In genomic region chr1:205710201-205711062, GRCh38 we compare ENCODE assay signal across 1 cellular context.
A peak's percentile ranks its signal among the peaks of the same experiment; 100 is the strongest.
TF ChIP-seq lines count a peak whose summit lies in the region.

No MANE protein-coding gene starts in this region.

TF ChIP-seq in HepG2, 621 proteins besides CTCF, POLR2A, EP300 and RAD21 (continued from another document):
- TF ChIP-seq FUBP1 (CRISPR knock-in tag; IDR thresholded peaks at IDR 0.05; ENCODE audit: borderline replicate concordance) (no peak), ZNF276 (CRISPR knock-in tag; IDR thresholded peaks at IDR 0.05; ENCODE audit: low read depth) (no peak), NR0B2 (CRISPR knock-in tag; IDR thresholded peaks at IDR 0.05) (no peak), FIP1L1 (IDR thresholded peaks at IDR 0.05; ENCODE audit: borderline replicate concordance, insufficient read depth, low read depth, low read length) (no peak), JUND (CRISPR knock-in tag; IDR thresholded peaks at IDR 0.05) (no peak), ZBTB8A (CRISPR knock-in tag; IDR thresholded peaks at IDR 0.05; ENCODE audit: borderline replicate concordance, low read depth) (no peak), MAZ (IDR thresholded peaks at IDR 0.05; ENCODE audit: borderline replicate concordance, low read depth, low read length) (no peak), MAZ (CRISPR knock-in tag; IDR thresholded peaks at IDR 0.05; ENCODE audit: low read depth) (peak; percentile 61; the same call in 1 of the 2 replicates), ELF3 (CRISPR knock-in tag; IDR thresholded peaks at IDR 0.05) (no peak), ZNF205 (CRISPR knock-in tag; IDR thresholded peaks at IDR 0.05) (no peak), NBN (conservative IDR thresholded peaks at IDR 0.05) (no peak), ZNF609 (CRISPR knock-in tag; IDR thresholded peaks at IDR 0.05; ENCODE audit: borderline replicate concordance) (peak; percentile 72; the same call in 1 of the 2 replicates), ZNF292 (CRISPR knock-in tag; IDR thresholded peaks at IDR 0.05; ENCODE audit: borderline replicate concordance, low read depth) (no peak), FOXP1 (IDR thresholded peaks at IDR 0.05) (no peak), FOXP1 (CRISPR knock-in tag; IDR thresholded peaks at IDR 0.05) (peak; percentile 55; the same call in 1 of the 2 replicates), HNRNPUL1 (IDR thresholded peaks at IDR 0.05; ENCODE audit: low read depth, low read length) (no peak), KLF12 (CRISPR knock-in tag; IDR thresholded peaks at IDR 0.05; ENCODE audit: borderline replicate concordance) (no peak), ZGPAT (CRISPR knock-in tag; IDR thresholded peaks at IDR 0.05) (no peak), ZNF101 (CRISPR knock-in tag; IDR thresholded peaks at IDR 0.05; ENCODE audit: borderline replicate concordance, low read depth) (no peak), NR2F6 (IDR thresholded peaks at IDR 0.05) (no peak), NR2F6 (CRISPR knock-in tag; IDR thresholded peaks at IDR 0.05) (peak; percentile 31; the same call in 1 of the 2 replicates), ZFP91 (CRISPR knock-in tag; IDR thresholded peaks at IDR 0.05; ENCODE audit: borderline replicate concordance) (no peak), ZNF678 (CRISPR knock-in tag; IDR thresholded peaks at IDR 0.05) (no peak), TOE1 (CRISPR knock-in tag; IDR thresholded peaks at IDR 0.05) (no peak), EHMT2 (IDR thresholded peaks at IDR 0.05; ENCODE audit: borderline replicate concordance, low read depth, low read length) (no peak), ZFY (CRISPR knock-in tag; IDR thresholded peaks at IDR 0.05) (no peak), RERE (CRISPR knock-in tag; IDR thresholded peaks at IDR 0.05; ENCODE audit: low read depth) (no peak)
